In the genomic region with DNA sequence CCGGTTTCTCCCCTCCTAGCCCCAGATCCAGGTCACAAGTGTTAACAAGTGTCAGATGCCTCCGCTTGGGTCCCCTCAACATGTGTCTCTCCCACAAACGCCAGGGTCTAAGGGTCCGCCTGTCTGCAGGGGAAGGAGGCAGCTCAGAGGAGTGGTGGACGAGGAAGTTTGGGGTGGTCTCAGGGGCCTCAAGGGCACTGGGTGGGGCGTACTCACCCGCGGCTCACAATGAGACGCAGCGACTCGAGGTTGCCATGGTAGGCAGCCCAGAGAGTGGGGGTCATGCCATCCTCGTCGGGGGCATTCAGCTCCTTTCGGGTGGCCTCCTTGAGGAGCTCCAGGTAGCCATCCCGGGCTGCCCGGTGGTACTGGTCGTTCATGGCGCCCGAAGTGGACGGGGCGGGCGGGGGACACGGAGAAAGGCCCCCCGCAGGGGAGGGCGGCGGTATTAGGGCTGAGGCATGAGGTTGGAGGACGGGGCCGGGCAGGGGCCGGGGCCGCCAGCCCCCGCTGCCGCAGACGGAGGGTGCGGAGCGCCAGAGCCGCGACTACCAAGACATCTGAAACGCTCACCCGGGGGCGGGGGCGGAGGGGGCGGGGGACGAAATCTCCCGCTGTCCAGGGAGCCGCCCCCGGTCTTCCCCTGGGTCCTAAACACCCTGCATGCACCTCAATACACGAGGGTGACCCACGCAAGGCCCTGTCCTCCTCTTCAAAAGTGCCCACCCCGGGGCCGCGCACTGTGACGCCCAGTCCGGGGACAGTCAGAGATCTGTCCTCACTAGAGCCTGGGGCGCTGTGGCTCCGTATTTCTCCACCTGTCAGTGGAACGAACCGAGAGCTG, we compare ENCODE assay signal across 8 cellular contexts. TPM values are rescaled to one million over a fixed set of nuclear protein-coding genes. Genes with fewer than 3 reads are reported as not detected.
DNase-seq lines count a peak whose midpoint lies in the region; ATAC-seq and TF ChIP-seq lines count a peak whose summit lies in the region.

A gene (minus strand): TSS at position 562 of the 844 bp plus-strand sequence. CDS start 182 bp downstream, at position 380.

- POLR2A ChIA-PET in SK-N-SH (lab: Yijun Ruan, JAX), result interaction anchor here (1.0 kb wide), 1 partner anchor 12 kb away, joined by 3 read pairs; no protein-coding TSS in a partner anchor

- TF ChIP-seq EP300 in SK-N-SH (IDR thresholded peaks at IDR 0.05; ENCODE audit: borderline replicate concordance in 1 of 2, low read depth in 1 of 2, low read length in 1 of 2), result no peak

- no peaks in the 10 kb centered on the region for H3K9me3 ChIP-seq in SK-N-SH
- H3K9me3 ChIP-seq in psoas muscle, result no peaks in the 10 kb centered on the region

- peak within 1 kb of the TSS; percentile 99 for H3K4me2 ChIP-seq in SK-N-SH

- peak within 1 kb of the TSS; percentile 84; the same call in 1 of the 2 replicates for H2AFZ ChIP-seq in SK-N-SH (ENCODE audit: low read depth)

- H3K27me3 ChIP-seq in SK-N-SH (ENCODE audit: insufficient read depth), result peaks cover 64% of the 10 kb centered on the region
- H3K27me3 ChIP-seq in psoas muscle (ENCODE audit: insufficient read depth in 3 of 3, low read length in 2 of 3), result peaks cover 0 to 97% (median 25%) of the 10 kb centered on the region in 3 donors

- H3K36me3 ChIP-seq in SK-N-SH (replicated peaks in 1 of 2; ENCODE audit: control insufficient read depth in 1 of 2, insufficient read depth in 2 of 2, low read length in 1 of 2) (no peaks in the 10 kb centered on the region), psoas muscle (ENCODE audit: insufficient read depth in 1 of 2, low read depth in 1 of 2) (no peaks in the 10 kb centered on the region)

- peaks cover 0 to 19% of the 10 kb centered on the region in 2 experiments; a peak in 1 of 4 replicates for H3K4me1 ChIP-seq in SK-N-SH (ENCODE audit: control insufficient read depth in 1 of 2, insufficient read depth in 2 of 2, low read depth in 1 of 2, low read length in 1 of 2)
- H3K4me1 ChIP-seq in psoas muscle, result peaks cover 14% of the 10 kb centered on the region

- peaks cover 3% of the 10 kb centered on the region; the same call in 1 of the 2 replicates for H4K20me1 ChIP-seq in SK-N-SH (ENCODE audit: insufficient read depth)

- peak; percentile 16 to 51 (median 41) for ATAC-seq in psoas muscle

- H3F3A ChIP-seq in SK-N-SH (replicated peaks; ENCODE audit: insufficient read depth), result no peaks in the 10 kb centered on the region

- CTCF ChIA-PET in SK-N-SH (lab: Yijun Ruan, JAX), result interaction anchor here (0.6 to 12.1 kb wide), 41 partner anchors 9 to 748 kb away, joined by 3 to 286 read pairs (median 5); a partner anchor contains a TSS

- no peak within 1 kb of the TSS for H3K9ac ChIP-seq in SK-N-SH

- H3K27ac ChIP-seq in SK-N-SH (ENCODE audit: low read depth in 2 of 2, low read length in 1 of 2), result no peak within 1 kb of the TSS
- no peak within 1 kb of the TSS for H3K27ac ChIP-seq in psoas muscle

- 19% methylated on average over 47 of the region's 57 CpGs for WGBS in SK-N-SH (ENCODE audit: low lambda C conversion rate)
- 3 to 5% (median 4%) methylated on average over 34 to 57 of the region's 57 CpGs for WGBS in psoas muscle, 3 donors

- H3K4me3 ChIP-seq in SK-N-SH (ENCODE audit: low read depth in 2 of 2, low read length in 1 of 2) (peak within 1 kb of the TSS; percentile 42 to 62), fibroblast of the aortic adventitia (ENCODE audit: low read depth, low read length) (peak within 1 kb of the TSS; percentile 31), psoas muscle (peak within 1 kb of the TSS; percentile 54)

- TF ChIP-seq RAD21 in SK-N-SH (IDR thresholded peaks at IDR 0.05; ENCODE audit: low read length), result no peak

- DNase-seq in GM20000 (ENCODE audit: low spot score) (peak; percentile 77), SK-N-SH (peak; percentile 94), fibroblast of the aortic adventitia (ENCODE audit: low read depth) (no peak), psoas muscle (peak in 1 of 2 donors; percentile 27), SIG-M5 treated with dmso at 0.1 percent for 504 hours (lab: John Stamatoyannopoulos, UW; ENCODE audit: unreplicated experiment) (no peak), KBM-7 (no peak), MV-4-11 (lab: John Stamatoyannopoulos, UW) (no peak), cerebellar nuclear complex (lab: John Stamatoyannopoulos, UW) (no peak)

- H3K9me2 ChIP-seq in SK-N-SH, result no peaks in the 10 kb centered on the region

- intact Hi-C loops in psoas muscle (cut with DNase I), result loop anchor here in 1 of 2 donors (2.0 kb wide), 1 partner anchor 36 kb away; no protein-coding TSS in a partner anchor

- in situ Hi-C loops in KBM-7 (cut with MboI; ENCODE audit: low pct_unique_long_range_greater_than_20kb, low sequenced_read_pairs), result no loop called here

- no peaks in the 10 kb centered on the region for H3K79me2 ChIP-seq in SK-N-SH (ENCODE audit: insufficient read depth)

- no peak for TF ChIP-seq CTCF in GM20000 (IDR thresholded peaks at IDR 0.05; ENCODE audit: extremely low read depth, missing control alignments)
- TF ChIP-seq CTCF in SK-N-SH (IDR thresholded peaks at IDR 0.05), result no peak
- no peak for TF ChIP-seq CTCF in fibroblast of the aortic adventitia (IDR thresholded peaks at IDR 0.05; ENCODE audit: insufficient read depth, low read length)
- no peak for TF ChIP-seq CTCF in psoas muscle (IDR thresholded peaks at IDR 0.05)

TF ChIP-seq in SK-N-SH, 30 proteins besides CTCF, POLR2A, EP300 and RAD21:
- TF ChIP-seq ELF1 (IDR thresholded peaks at IDR 0.05) (no peak), CHD2 (IDR thresholded peaks at IDR 0.05; ENCODE audit: low read length, partially characterized antibody) (no peak), SMC3 (IDR thresholded peaks at IDR 0.05; ENCODE audit: low read depth, low read length) (no peak), FOXJ3 (CRISPR knock-in tag; IDR thresholded peaks at IDR 0.05) (no peak), MEF2A (IDR thresholded peaks at IDR 0.05; ENCODE audit: borderline replicate concordance, low read depth) (no peak), TCF12 (IDR thresholded peaks at IDR 0.05) (no peak), RXRA (IDR thresholded peaks at IDR 0.05; ENCODE audit: borderline replicate concordance, low read depth) (no peak)
- TF ChIP-seq, protein P1, sequence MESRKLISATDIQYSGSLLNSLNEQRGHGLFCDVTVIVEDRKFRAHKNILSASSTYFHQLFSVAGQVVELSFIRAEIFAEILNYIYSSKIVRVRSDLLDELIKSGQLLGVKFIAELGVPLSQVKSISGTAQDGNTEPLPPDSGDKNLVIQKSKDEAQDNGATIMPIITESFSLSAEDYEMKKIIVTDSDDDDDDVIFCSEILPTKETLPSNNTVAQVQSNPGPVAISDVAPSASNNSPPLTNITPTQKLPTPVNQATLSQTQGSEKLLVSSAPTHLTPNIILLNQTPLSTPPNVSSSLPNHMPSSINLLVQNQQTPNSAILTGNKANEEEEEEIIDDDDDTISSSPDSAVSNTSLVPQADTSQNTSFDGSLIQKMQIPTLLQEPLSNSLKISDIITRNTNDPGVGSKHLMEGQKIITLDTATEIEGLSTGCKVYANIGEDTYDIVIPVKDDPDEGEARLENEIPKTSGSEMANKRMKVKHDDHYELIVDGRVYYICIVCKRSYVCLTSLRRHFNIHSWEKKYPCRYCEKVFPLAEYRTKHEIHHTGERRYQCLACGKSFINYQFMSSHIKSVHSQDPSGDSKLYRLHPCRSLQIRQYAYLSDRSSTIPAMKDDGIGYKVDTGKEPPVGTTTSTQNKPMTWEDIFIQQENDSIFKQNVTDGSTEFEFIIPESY (IDR thresholded peaks at IDR 0.05; ENCODE audit: borderline replicate concordance, low read depth), result no peak
- TF ChIP-seq, protein P2, sequence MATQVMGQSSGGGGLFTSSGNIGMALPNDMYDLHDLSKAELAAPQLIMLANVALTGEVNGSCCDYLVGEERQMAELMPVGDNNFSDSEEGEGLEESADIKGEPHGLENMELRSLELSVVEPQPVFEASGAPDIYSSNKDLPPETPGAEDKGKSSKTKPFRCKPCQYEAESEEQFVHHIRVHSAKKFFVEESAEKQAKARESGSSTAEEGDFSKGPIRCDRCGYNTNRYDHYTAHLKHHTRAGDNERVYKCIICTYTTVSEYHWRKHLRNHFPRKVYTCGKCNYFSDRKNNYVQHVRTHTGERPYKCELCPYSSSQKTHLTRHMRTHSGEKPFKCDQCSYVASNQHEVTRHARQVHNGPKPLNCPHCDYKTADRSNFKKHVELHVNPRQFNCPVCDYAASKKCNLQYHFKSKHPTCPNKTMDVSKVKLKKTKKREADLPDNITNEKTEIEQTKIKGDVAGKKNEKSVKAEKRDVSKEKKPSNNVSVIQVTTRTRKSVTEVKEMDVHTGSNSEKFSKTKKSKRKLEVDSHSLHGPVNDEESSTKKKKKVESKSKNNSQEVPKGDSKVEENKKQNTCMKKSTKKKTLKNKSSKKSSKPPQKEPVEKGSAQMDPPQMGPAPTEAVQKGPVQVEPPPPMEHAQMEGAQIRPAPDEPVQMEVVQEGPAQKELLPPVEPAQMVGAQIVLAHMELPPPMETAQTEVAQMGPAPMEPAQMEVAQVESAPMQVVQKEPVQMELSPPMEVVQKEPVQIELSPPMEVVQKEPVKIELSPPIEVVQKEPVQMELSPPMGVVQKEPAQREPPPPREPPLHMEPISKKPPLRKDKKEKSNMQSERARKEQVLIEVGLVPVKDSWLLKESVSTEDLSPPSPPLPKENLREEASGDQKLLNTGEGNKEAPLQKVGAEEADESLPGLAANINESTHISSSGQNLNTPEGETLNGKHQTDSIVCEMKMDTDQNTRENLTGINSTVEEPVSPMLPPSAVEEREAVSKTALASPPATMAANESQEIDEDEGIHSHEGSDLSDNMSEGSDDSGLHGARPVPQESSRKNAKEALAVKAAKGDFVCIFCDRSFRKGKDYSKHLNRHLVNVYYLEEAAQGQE (IDR thresholded peaks at IDR 0.05; ENCODE audit: low read depth, low read length), result no peak

RNA-seq across cellular contexts. Expression of the gene that starts here (rescaled TPM):
- polyA plus RNA-seq in SK-N-SH (2012; rRNA removed) (0.06 TPM in 1 of 2 replicates, not detected in the other), psoas muscle (not detected)
- 0.01 TPM in 1 of 2 replicates, not detected in the other for polyA plus RNA-seq in SK-N-SH (2012; cell fraction: cytosol; rRNA removed)
- 0.02 TPM in 1 of 2 replicates, not detected in the other for polyA plus RNA-seq in SK-N-SH (2012; cell fraction: nucleus; rRNA removed)
- total RNA-seq in fibroblast of the aortic adventitia (ENCODE audit: low replicate concordance) (0.49 TPM in 1 of 2 replicates, not detected in the other), psoas muscle (not detected)

Comparison
In these comparisons a context has a peak if more than half of its experiments do, and no peak if none do; other contexts are left out.
1. Peak in DNase-seq, H3K4me3 ChIP-seq and H3K4me2 ChIP-seq in SK-N-SH; RNA of the gene not detected or under 1 TPM.
2. Peak in ATAC-seq and H3K4me3 ChIP-seq in psoas muscle; RNA of the gene not detected or under 1 TPM.